12 cellular contexts compared by ENCODE assay signal in the genomic region with DNA sequence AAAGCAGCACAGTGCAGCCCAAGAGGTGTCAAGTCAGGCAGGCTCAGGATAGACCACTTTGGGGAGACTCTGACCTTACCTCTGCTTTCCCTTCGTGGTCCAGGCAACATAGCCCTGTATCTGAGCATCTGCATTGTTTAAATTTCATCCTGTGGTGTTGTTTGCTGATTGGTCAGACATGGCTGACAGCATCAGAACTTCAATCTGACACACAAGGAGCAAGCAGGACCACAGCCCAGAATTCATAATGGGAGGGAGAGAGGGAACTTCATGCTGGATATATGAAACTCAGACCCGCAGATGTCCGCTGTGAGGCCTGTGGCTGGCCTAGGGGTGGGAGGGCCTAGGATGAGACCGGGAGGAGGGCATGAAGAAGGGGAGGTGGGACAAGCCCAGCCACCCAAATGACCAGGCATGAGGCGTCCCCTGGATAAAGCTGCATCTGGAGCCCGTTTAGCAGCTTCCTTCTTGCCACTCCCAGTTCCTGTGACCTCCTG.
DNase-seq lines count a peak whose midpoint lies in the region; ATAC-seq and TF ChIP-seq lines count a peak whose summit lies in the region.
"Had no signal": no experiment of that assay in that cellular context is flagged by ENCODE, and none has a peak within 500 bp of the region (broad histone marks: within the 10 kb centered on the region; RNA-seq: fewer than 3 reads in every experiment).

No MANE protein-coding gene starts in this region.

- H3K4me2 ChIP-seq in Karpas-422 (ENCODE audit: low read depth, low read length, poor library complexity, severe bottlenecking), result no peak overlapping the region

- 0 out of 2 replicates have a peak, but pooled peaks cover 5% of the 10 kb centered on the region for H3K36me3 ChIP-seq in Karpas-422 (ENCODE audit: insufficient read depth, low read length)
- no peaks in the 10 kb centered on the region for H3K36me3 ChIP-seq in rectal smooth muscle tissue (ENCODE audit: control insufficient read depth, insufficient read depth, low read length)

- H3K9me3 ChIP-seq in Karpas-422 (ENCODE audit: low read length), result no peaks in the 10 kb centered on the region
- H3K9me3 ChIP-seq: testis had no signal

- H3K9ac ChIP-seq in Karpas-422 (ENCODE audit: low read length) (no peak overlapping the region), rectal smooth muscle tissue (ENCODE audit: low read length) (no peak overlapping the region)

- ATAC-seq in GM19467 (IDR thresholded peaks at IDR 0.05; ENCODE audit: unreplicated experiment) (no peak), HG03354 (IDR thresholded peaks at IDR 0.05; ENCODE audit: poor library complexity, severe bottlenecking, unreplicated experiment) (no peak), HG02840 (IDR thresholded peaks at IDR 0.05; ENCODE audit: low FRiP score, unreplicated experiment) (no peak)

- no peak overlapping the region for H2AFZ ChIP-seq in Karpas-422 (ENCODE audit: low read length)

- no peak overlapping the region for H3K27ac ChIP-seq in Karpas-422 (ENCODE audit: low read length)
- H3K27ac ChIP-seq in rectal smooth muscle tissue (ENCODE audit: low read depth, low read length), result peak overlapping the region; percentile 16
- H3K27ac ChIP-seq: testis had no signal

- H3K9me2 ChIP-seq in Karpas-422 (replicated peaks; ENCODE audit: insufficient read depth, low read length), result no peaks in the 10 kb centered on the region

- H3K27me3 ChIP-seq in Karpas-422 (ENCODE audit: low read length) (no peaks in the 10 kb centered on the region), rectal smooth muscle tissue (ENCODE audit: control insufficient read depth, insufficient read depth, low read length) (no peaks in the 10 kb centered on the region)
- H3K27me3 ChIP-seq: testis had no signal

- TF ChIP-seq CTCF in AG09309 (IDR thresholded peaks at IDR 0.05; ENCODE audit: control insufficient read depth, insufficient read depth, low read depth, low read length, missing control alignments) (no peak), fibroblast of mammary gland (conservative IDR thresholded peaks at IDR 0.05; ENCODE audit: control insufficient read depth, insufficient read depth, low read depth, low read length) (no peak)

- H3K79me2 ChIP-seq in Karpas-422 (ENCODE audit: low read length), result peaks cover 96% of the 10 kb centered on the region

- H3K4me3 ChIP-seq in AG09309 (ENCODE audit: control insufficient read depth, low read depth, low read length), result peak overlapping the region; percentile 28
- H3K4me3 ChIP-seq in Karpas-422 (ENCODE audit: low read length), result no peak overlapping the region
- H3K4me3 ChIP-seq in fibroblast of mammary gland (ENCODE audit: control insufficient read depth, low read depth, low read length), result peak overlapping the region; percentile 25
- H3K4me3 ChIP-seq in rectal smooth muscle tissue (ENCODE audit: low read length), result peak overlapping the region; percentile 42
- H3K4me3 ChIP-seq: testis had no signal

- DNase-seq in AG09309 (ENCODE audit: low read depth) (no peak), Karpas-422 (peak; percentile 32), fibroblast of mammary gland (ENCODE audit: low read depth) (peak; percentile 45), cortex of kidney (lab: John Stamatoyannopoulos, UW) (no peak)
- DNase-seq: GOT3, kidney, NCI-H226, testis had no signal

- H3K4me1 ChIP-seq in Karpas-422 (ENCODE audit: low read length), result peaks cover 16% of the 10 kb centered on the region
- peaks cover 11% of the 10 kb centered on the region for H3K4me1 ChIP-seq in rectal smooth muscle tissue (ENCODE audit: control insufficient read depth, insufficient read depth, low read length)
- H3K4me1 ChIP-seq: testis had no signal

- H4K20me1 ChIP-seq in Karpas-422 (ENCODE audit: insufficient read depth, low read depth, low read length), result no peaks in the 10 kb centered on the region

Comparison
In these comparisons a context has a peak if more than half of its experiments do, and no peak if none do; other contexts are left out.
1. DNase-seq: peak in Karpas-422 (single experiment) and fibroblast of mammary gland (single experiment); none in AG09309 (single experiment) and cortex of kidney (single experiment).